In genomic region chr9:107933042-107933441, GRCh38 we compare ENCODE assay signal across 26 cellular contexts.
DNase-seq lines count a peak whose midpoint lies in the region; ATAC-seq lines count a peak whose summit lies in the region.
"Had no signal": no experiment of that assay in that cellular context is flagged by ENCODE, and none has a peak within 500 bp of the region (broad histone marks: within the 10 kb centered on the region; RNA-seq: fewer than 3 reads in every experiment).

No MANE protein-coding gene starts in this region.

- peaks cover 34% of the 10 kb centered on the region for H3K4me1 ChIP-seq in ACC112 (ENCODE audit: control insufficient read depth, insufficient read depth, low read length, unreplicated experiment)
- peaks cover 23% of the 10 kb centered on the region for H3K4me1 ChIP-seq in GM23248 (ENCODE audit: insufficient read depth)
- H3K4me1 ChIP-seq: gastroesophageal sphincter, SJSA1 had no signal

- H3F3A ChIP-seq in GM23248 (ENCODE audit: insufficient read depth), result peaks cover 9% of the 10 kb centered on the region

- H3K4me3 ChIP-seq in ACC112 (ENCODE audit: low read depth, low read length) (peak overlapping the region; percentile 55; the same call in 1 of the 2 replicates), GM23248 (peak overlapping the region; percentile 37)
- H3K4me3 ChIP-seq: gastroesophageal sphincter, left lung, MG63, SJSA1 had no signal

- H3K9me2 ChIP-seq in GM23248 (ENCODE audit: insufficient read depth), result no peaks in the 10 kb centered on the region

- no peak for ATAC-seq in GM21381 (IDR thresholded peaks at IDR 0.05; ENCODE audit: unreplicated experiment)
- ATAC-seq: activated CD8-positive, alpha-beta T cell treated with anti-CD3 and anti-CD28 coated beads, Interleukin-2, amount 10 ng/mL, durations not matched to agents 7 days and 5 days; activated naive CD4-positive, alpha-beta T cell treated with anti-CD3 and anti-CD28 coated beads, Interleukin-2, amount 50 U/mL, for 72 hours; gastroesophageal sphincter; HepG2; left lung had no signal

- no peaks in the 10 kb centered on the region for H3K9me3 ChIP-seq in GM23248 (ENCODE audit: low read depth)
- H3K9me3 ChIP-seq: gastroesophageal sphincter, left lung, MG63, SJSA1 had no signal

- peak overlapping the region; percentile 82 for H3K4me2 ChIP-seq in GM23248 (ENCODE audit: unreplicated experiment)

- in situ Hi-C loops in GM23248 (cut with MboI), result no loop called here

- no peaks in the 10 kb centered on the region for H3K27me3 ChIP-seq in ACC112 (ENCODE audit: insufficient read depth, low read length)
- no peaks in the 10 kb centered on the region for H3K27me3 ChIP-seq in GM23248 (replicated peaks; ENCODE audit: insufficient read depth)
- H3K27me3 ChIP-seq: gastroesophageal sphincter, left lung, MG63, SJSA1 had no signal

- 0 to 3% methylated on average over 4 of the region's 4 CpGs for WGBS in GM23248 (ENCODE audit: low coverage in 1 of 2, low lambda C conversion rate in 2 of 2, missing lambda C conversion rate in 2 of 2), 2 experiments

- peak overlapping the region; percentile 57 for H2AFZ ChIP-seq in ACC112 (ENCODE audit: low read length, unreplicated experiment)
- H2AFZ ChIP-seq in GM23248, result peak overlapping the region; percentile 42; the same call in 1 of the 2 replicates

- H3K79me2 ChIP-seq in ACC112 (ENCODE audit: control insufficient read depth, insufficient read depth, low read length, unreplicated experiment) (no peaks in the 10 kb centered on the region), GM23248 (ENCODE audit: insufficient read depth) (no peaks in the 10 kb centered on the region)

- no peaks in the 10 kb centered on the region for H4K20me1 ChIP-seq in GM23248 (ENCODE audit: insufficient read depth)

- DNase-seq in GM23248 (peak; percentile 76), amniotic epithelial cell (ENCODE audit: low read depth) (peak; percentile 49), iris pigment epithelial cell (ENCODE audit: low read depth) (peak; percentile 59), A172 (ENCODE audit: low spot score) (no peak), Kasumi-1 (lab: John Stamatoyannopoulos, UW) (no peak), globus pallidus (ENCODE audit: low spot score) (no peak)
- DNase-seq: ACHN; activated CD8-positive, alpha-beta T cell treated with anti-CD3 and anti-CD28 coated beads, Interleukin-2, amount 10 ng/mL, durations not matched to agents 7 days and 5 days; activated T-cell treated with anti-CD3 and anti-CD28 coated beads, Interleukin-2, amount 50 U/mL, for 48 hours; CD4-positive, alpha-beta T cell; cortex of kidney; DND-41; left lung; MG63; NCI-H1436 treated with DMSO at 0.1 percent for 48 hours; NCI-H2171 treated with DMSO at 0.1 percent for 48 hours; NCI-H748 treated with DMSO at 0.1 percent for 48 hours; stimulated activated CD8-positive, alpha-beta memory T cell treated with anti-CD3 and anti-CD28 coated beads, Interleukin-4, amount 100 ng/mL, for 48 hours; substantia nigra; T-helper 2 cell had no signal

- H3K9ac ChIP-seq in GM23248, result peak overlapping the region; percentile 49

- H3K27ac ChIP-seq in ACC112 (ENCODE audit: low read depth, low read length) (peak overlapping the region; percentile 87), GM23248 (peak overlapping the region; percentile 62)
- H3K27ac ChIP-seq: gastroesophageal sphincter, left lung, SJSA1 had no signal

- H3K36me3 ChIP-seq in ACC112 (ENCODE audit: insufficient read depth, low read length) (no peaks in the 10 kb centered on the region), GM23248 (ENCODE audit: low read depth) (no peaks in the 10 kb centered on the region)
- H3K36me3 ChIP-seq: gastroesophageal sphincter, left lung, MG63, SJSA1 had no signal

Comparison
In these comparisons a context has a peak if more than half of its experiments do, and no peak if none do; other contexts are left out.
1. DNase-seq: peak in GM23248 (single experiment), amniotic epithelial cell (single experiment) and iris pigment epithelial cell (single experiment); none in A172 (single experiment), Kasumi-1 (0 of 2) and globus pallidus (single experiment).